In genomic region chr10:2619472-2619871, GRCh38 we compare ENCODE assay signal across 9 cellular contexts.
DNase-seq lines count a peak whose midpoint lies in the region; ATAC-seq and TF ChIP-seq lines count a peak whose summit lies in the region.
"Had no signal": no experiment of that assay in that cellular context is flagged by ENCODE, and none has a peak within 500 bp of the region (broad histone marks: within the 10 kb centered on the region; RNA-seq: fewer than 3 reads in every experiment).

No MANE protein-coding gene starts in this region.

- H3K9me3 Mint-ChIP-seq in activated CD4-positive, alpha-beta T cell treated with anti-CD3 and anti-CD28 coated beads, Interleukin-2, amount 10 ng/mL, durations not matched to agents 7 days and 5 days, result no peaks in the 10 kb centered on the region

- no peak overlapping the region for H3K4me3 Mint-ChIP-seq in activated CD4-positive, alpha-beta T cell treated with anti-CD3 and anti-CD28 coated beads, Interleukin-2, amount 10 ng/mL, durations not matched to agents 7 days and 5 days

- no peaks in the 10 kb centered on the region for H3K36me3 Mint-ChIP-seq in activated CD4-positive, alpha-beta T cell treated with anti-CD3 and anti-CD28 coated beads, Interleukin-2, amount 10 ng/mL, durations not matched to agents 7 days and 5 days (ENCODE audit: low read depth)

- H3K27me3 Mint-ChIP-seq in activated CD4-positive, alpha-beta T cell treated with anti-CD3 and anti-CD28 coated beads, Interleukin-2, amount 10 ng/mL, durations not matched to agents 7 days and 5 days, result peaks cover 2% of the 10 kb centered on the region

- ATAC-seq in left cardiac atrium (no peak), GM21825 (IDR thresholded peaks at IDR 0.05; ENCODE audit: unreplicated experiment) (no peak)

- no peak overlapping the region for H3K4me3 ChIP-seq in BE2C (ENCODE audit: low read depth, low read length)
- H3K4me3 ChIP-seq in H7 (ENCODE audit: insufficient read depth, low read depth, low read length), result no peak overlapping the region

- intact Hi-C loops in left cardiac atrium (cut with DNase I), result no loop called here

- no peaks in the 10 kb centered on the region for H3K36me3 ChIP-seq in BE2C
- H3K36me3 ChIP-seq in H7 (replicated peaks; ENCODE audit: control insufficient read depth, insufficient read depth, low read length), result no peaks in the 10 kb centered on the region

- DNase-seq in BE2C (peak; percentile 9), H7 (peak; percentile 54), NCI-H748 treated with DMSO at 0.1 percent for 48 hours (lab: John Stamatoyannopoulos, UW) (peak; percentile 81), cerebellar cortex (ENCODE audit: low spot score) (peak; percentile 3), left cardiac atrium (no peak)
- no peak for DNase-seq in activated CD4-positive, alpha-beta T cell treated with anti-CD3 and anti-CD28 coated beads, Interleukin-2, amount 10 ng/mL, durations not matched to agents 7 days and 5 days
- no peak for DNase-seq in activated CD8-positive, alpha-beta memory T cell treated with anti-CD3 and anti-CD28 coated beads, Interleukin-2, amount 50 U/mL, for 4 hours
- DNase-seq: activated T-cell treated with anti-CD3 and anti-CD28 coated beads, Interleukin-2, amount 50 U/mL, for 1 hour had no signal

- TF ChIP-seq CTCF in BE2C (IDR thresholded peaks at IDR 0.05; ENCODE audit: low read depth, low read length), result peak; percentile 54

- POLR2A ChIA-PET in activated CD4-positive, alpha-beta T cell treated with anti-CD3 and anti-CD28 coated beads, Interleukin-2, amount 10 ng/mL, durations not matched to agents 7 days and 5 days (lab: Charles Lee), result no interaction called here

- CTCF ChIA-PET in activated CD4-positive, alpha-beta T cell treated with anti-CD3 and anti-CD28 coated beads, Interleukin-2, amount 10 ng/mL, durations not matched to agents 7 days and 5 days (lab: Charles Lee), result no interaction called here

- no peaks in the 10 kb centered on the region for H3K4me1 ChIP-seq in BE2C

- no peaks in the 10 kb centered on the region for H3K9me3 ChIP-seq in BE2C

- H3K4me1 Mint-ChIP-seq in activated CD4-positive, alpha-beta T cell treated with anti-CD3 and anti-CD28 coated beads, Interleukin-2, amount 10 ng/mL, durations not matched to agents 7 days and 5 days, result no peaks in the 10 kb centered on the region

- H3K27me3 ChIP-seq in BE2C (no peaks in the 10 kb centered on the region), H7 (ENCODE audit: control insufficient read depth, insufficient read depth, low read length) (no peaks in the 10 kb centered on the region)

- H3K27ac Mint-ChIP-seq in activated CD4-positive, alpha-beta T cell treated with anti-CD3 and anti-CD28 coated beads, Interleukin-2, amount 10 ng/mL, durations not matched to agents 7 days and 5 days, result no peak overlapping the region

Comparison
In these comparisons a context has a peak if more than half of its experiments do, and no peak if none do; other contexts are left out.
1. DNase-seq: peak in BE2C (single experiment), H7 (single experiment), NCI-H748 treated with DMSO at 0.1 percent for 48 hours (single experiment) and cerebellar cortex (single experiment); none in left cardiac atrium (single experiment), activated CD4-positive, alpha-beta T cell treated with anti-CD3 and anti-CD28 coated beads, Interleukin-2, amount 10 ng/mL, durations not matched to agents 7 days and 5 days (single experiment) and activated CD8-positive, alpha-beta memory T cell treated with anti-CD3 and anti-CD28 coated beads, Interleukin-2, amount 50 U/mL, for 4 hours (single experiment).